ENCODE assay signal across 27 cellular contexts in genomic region chr17:74449773-74450172, GRCh38. TPM values are rescaled to one million over a fixed set of nuclear protein-coding genes. Genes with fewer than 3 reads are reported as not detected.
DNase-seq lines count a peak whose midpoint lies in the region; ATAC-seq and TF ChIP-seq lines count a peak whose summit lies in the region.
"Had no signal": no experiment of that assay in that cellular context is flagged by ENCODE, and none has a peak within 500 bp of the region (broad histone marks: within the 10 kb centered on the region; RNA-seq: fewer than 3 reads in every experiment).

No MANE protein-coding gene starts in this region.

- H3K9me3 ChIP-seq in heart left ventricle (no peaks in the 10 kb centered on the region), osteoblast (ENCODE audit: low read depth, low read length) (no peaks in the 10 kb centered on the region), thyroid gland (no peaks in the 10 kb centered on the region)
- H3K9me3 ChIP-seq: adrenal gland, transverse colon had no signal

- H3K4me1 ChIP-seq in heart left ventricle (peaks cover 7 to 81% (median 54%) of the 10 kb centered on the region in 12 donors), osteoblast (ENCODE audit: insufficient read depth, low read length) (peaks cover 4% of the 10 kb centered on the region), thyroid gland (peaks cover 42 to 84% of the 10 kb centered on the region in 2 donors)

- H3K36me3 ChIP-seq in heart left ventricle (peaks cover 0 to 16% (median 0%) of the 10 kb centered on the region in 9 donors), osteoblast (ENCODE audit: insufficient read depth, low read length) (no peaks in the 10 kb centered on the region), thyroid gland (no peaks in the 10 kb centered on the region)
- H3K36me3 ChIP-seq: adrenal gland, transverse colon had no signal

- H3K79me2 ChIP-seq in osteoblast (ENCODE audit: insufficient read depth, low read length), result no peaks in the 10 kb centered on the region

- no peak overlapping the region for H2AFZ ChIP-seq in osteoblast (ENCODE audit: low read length)

- no peak for TF ChIP-seq CTCF in heart left ventricle (IDR thresholded peaks at IDR 0.05)
- no peak for TF ChIP-seq CTCF in osteoblast (IDR thresholded peaks at IDR 0.05; ENCODE audit: extremely low read depth, low read depth, low read length)
- no peak for TF ChIP-seq CTCF in thyroid gland (IDR thresholded peaks at IDR 0.05)

- no peak for TF ChIP-seq POLR2A in heart left ventricle (IDR thresholded peaks at IDR 0.05)
- TF ChIP-seq POLR2A in thyroid gland (IDR thresholded peaks at IDR 0.05), result no peak

- peak overlapping the region in 11 of 12 donors; percentile 33 to 99 (median 66) for H3K27ac ChIP-seq in heart left ventricle
- no peak overlapping the region for H3K27ac ChIP-seq in osteoblast (ENCODE audit: low read depth, low read length)
- peak overlapping the region; percentile 65 to 89 (median 70) for H3K27ac ChIP-seq in thyroid gland
- H3K27ac ChIP-seq: transverse colon had no signal

- no peak for ATAC-seq in heart left ventricle
- no peak for ATAC-seq in HG02840 (IDR thresholded peaks at IDR 0.05; ENCODE audit: low FRiP score, unreplicated experiment)
- ATAC-seq in GM21360 (IDR thresholded peaks at IDR 0.05; ENCODE audit: unreplicated experiment), result no peak
- ATAC-seq: natural killer cell treated with Interleukin-12 subunit alpha and Interleukin-12 subunit beta and Interleukin-15 and Interleukin-18, amount 100 ng/mL, for 72 hours; SK-N-SH treated with all-trans-retinoic acid at 6 μM for 48 hours; WTC11 had no signal

- DNase-seq in cerebellar cortex (ENCODE audit: low spot score) (peak; percentile 40), heart left ventricle (peak in 1 of 5 donors; percentile 67), osteoblast (ENCODE audit: insufficient read length, low spot score, missing footprints) (peak; percentile 43), thyroid gland (peak; percentile 50 to 54), NCI-H1092 treated with DMSO at 0.1 percent for 48 hours (lab: John Stamatoyannopoulos, UW) (no peak), dedifferentiated amniotic fluid mesenchymal stem cell (ENCODE audit: extremely low spot score) (no peak)
- DNase-seq: activated CD4-positive, alpha-beta memory T cell treated with anti-CD3 and anti-CD28 coated beads for 36 hours; activated gamma-delta T cell treated with Interleukin-2 at 50 U/mL for 16 hours; adrenal gland; CD4-positive, alpha-beta T cell; erythroblast; HCEC 1CT; KG1; NCI-H1694; NCI-H2171; NCI-H69; stimulated activated CD4-positive, alpha-beta T cell treated with anti-CD3 and anti-CD28 coated beads, Interleukin-1b, Interleukin-23, amount 100 ng/mL, for 48 hours; T-helper 9 cell; transverse colon had no signal

- no peak overlapping the region for H3K4me3 ChIP-seq in heart left ventricle
- no peak overlapping the region for H3K4me3 ChIP-seq in osteoblast (ENCODE audit: insufficient read depth, low read length)
- no peak overlapping the region for H3K4me3 ChIP-seq in thyroid gland (replicated peaks in 1 of 3)
- H3K4me3 ChIP-seq: adrenal gland, transverse colon had no signal

- H3K27me3 ChIP-seq in heart left ventricle, result peaks cover 0 to 5% (median 0%) of the 10 kb centered on the region in 9 donors
- H3K27me3 ChIP-seq in osteoblast (ENCODE audit: insufficient read depth, low read length), result peaks cover 10% of the 10 kb centered on the region
- H3K27me3 ChIP-seq in thyroid gland, result no peaks in the 10 kb centered on the region
- H3K27me3 ChIP-seq: adrenal gland, transverse colon had no signal

- H3K4me2 ChIP-seq in osteoblast (ENCODE audit: insufficient read depth, low read length), result no peak overlapping the region

- no peaks in the 10 kb centered on the region for H4K20me1 ChIP-seq in osteoblast (ENCODE audit: insufficient read depth, low read length)

- WGBS in heart left ventricle, 4 donors, result 80 to 93% (median 88%) methylated on average over 1 to 5 of the region's 5 CpGs
- 55 to 66% methylated on average over 4 to 5 of the region's 5 CpGs for WGBS in thyroid gland, 2 donors

- intact Hi-C loops in heart left ventricle (cut with DNase I), result loop anchor here in 7 of 10 donors (5.0 to 10.0 kb wide), 5 partner anchors 145 to 245 kb away; partner anchors contain the start of genes TTYH2 (in 5 of the 7) and RPL38 (in 2 of the 7)
- intact Hi-C loops in thyroid gland (cut with DNase I), result loop anchor here (5.0 kb wide), 1 partner anchor 237 kb away; the partner anchor contains the start of gene TTYH2

RNA-seq across cellular contexts. Expression of gene CD300A, which starts 16.7 kb away (rescaled TPM):
- total RNA-seq in heart left ventricle (10 to 100 TPM in 1 of 9 donors, 1 to 10 TPM in 6, under 1 TPM in 2; 0.64 to 23.2 (median 1.8) TPM), osteoblast (not detected in 2 replicates), thyroid gland (1 to 10 TPM in 2 of 4 donors, under 1 TPM in 2; 0.78 to 5.8 (median 2.1) TPM)
- 1 to 10 TPM in 1 of 2 donors, under 1 TPM in 1; 0.72 to 1.5 TPM for polyA plus RNA-seq in heart left ventricle
- total RNA-seq: HT-29, kidney epithelial cell, RPMI7951 had no signal

RNA-seq across cellular contexts. Expression of gene GPRC5C, which starts 17.9 kb away (rescaled TPM):
- total RNA-seq in heart left ventricle, result 10 to 100 TPM; 22.2 to 59.9 (median 39.2) TPM
- polyA plus RNA-seq in heart left ventricle, result 10 to 100 TPM; 28.5 to 35.3 TPM
- 2.9 and 6.8 TPM in 2 replicates for total RNA-seq in osteoblast
- 100 to 1,000 TPM in 3 of 4 donors, 10 to 100 TPM in 1; 73.2 to 194 (median 163) TPM for total RNA-seq in thyroid gland
- total RNA-seq: CD4-positive, alpha-beta T cell had no signal

Comparison
In these comparisons a context has a peak if more than half of its experiments do, and no peak if none do; other contexts are left out.
1. DNase-seq: peak in cerebellar cortex (single experiment), osteoblast (single experiment) and thyroid gland (2 of 2); none in NCI-H1092 treated with DMSO at 0.1 percent for 48 hours (single experiment) and dedifferentiated amniotic fluid mesenchymal stem cell (single experiment).